Comparison of ENCODE assay signal across 8 cellular contexts in the genomic region with DNA sequence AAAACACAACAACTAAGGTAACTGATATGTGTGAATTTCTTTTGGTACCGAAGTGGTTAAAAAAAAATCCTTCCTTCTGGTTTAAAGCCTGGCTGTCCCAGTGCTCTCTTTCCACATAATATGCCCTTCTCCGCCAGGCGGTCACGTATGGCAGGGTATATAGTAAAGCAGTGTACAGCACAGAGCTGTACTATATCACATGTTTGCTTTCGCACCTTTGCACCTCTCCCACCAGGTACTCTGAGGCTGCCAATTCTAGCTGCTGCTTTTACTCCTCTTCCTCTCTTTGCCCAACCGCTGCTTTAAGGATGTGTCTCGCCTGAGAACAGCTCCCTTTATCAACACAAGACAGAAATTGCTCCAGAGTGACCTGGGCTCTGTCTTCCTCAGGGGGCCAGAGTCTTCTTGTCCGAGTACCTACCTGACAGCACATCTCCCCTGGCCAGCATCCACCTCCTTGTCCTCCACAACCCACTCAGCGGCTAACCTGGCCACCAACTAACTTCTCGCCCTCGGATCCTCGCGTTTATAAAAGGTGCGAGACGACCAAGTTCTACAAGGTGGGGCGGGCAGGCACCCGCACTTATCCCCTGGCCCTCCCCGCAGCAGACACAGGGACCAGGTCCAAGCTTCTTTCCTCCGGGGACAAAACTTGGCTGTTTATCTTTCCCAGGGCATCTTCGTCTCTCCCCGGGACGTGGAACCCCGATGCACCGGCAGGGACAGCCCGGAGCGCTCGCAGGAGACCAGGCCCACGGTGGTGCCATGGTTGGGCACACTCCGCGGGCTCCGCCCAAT. TPM values are rescaled to one million over a fixed set of nuclear protein-coding genes. Genes with fewer than 3 reads are reported as not detected.
A peak's percentile ranks its signal among the peaks of the same experiment; 100 is the strongest.
DNase-seq lines count a peak whose midpoint lies in the region; ATAC-seq, FAIRE-seq and TF ChIP-seq lines count a peak whose summit lies in the region.

No MANE protein-coding gene starts in this region.

- 21% methylated on average over 31 of the region's 31 CpGs for WGBS in liver
- WGBS in small intestine, 3 donors, result 18 to 21% (median 19%) methylated on average over 31 of the region's 31 CpGs

- peaks cover 13% of the 10 kb centered on the region for H3K27me3 ChIP-seq in astrocyte (ENCODE audit: insufficient read depth, low read length)
- H3K27me3 ChIP-seq in liver (ENCODE audit: control insufficient read depth in 4 of 4, insufficient read depth in 4 of 4, low read length in 3 of 4), result peaks cover 0 to 7% (median 1%) of the 10 kb centered on the region in 4 donors
- H3K27me3 ChIP-seq in thoracic aorta (replicated peaks; ENCODE audit: insufficient read depth), result no peaks in the 10 kb centered on the region
- peaks cover 7 to 8% of the 10 kb centered on the region in 2 donors for H3K27me3 ChIP-seq in small intestine (ENCODE audit: control insufficient read depth in 2 of 2, insufficient read depth in 2 of 2, low read length in 2 of 2)

- peak overlapping the region; percentile 66 for H3K4me3 Mint-ChIP-seq in activated T-cell treated with anti-CD3 and anti-CD28 coated beads, Interleukin-2, amount 50 U/mL, for 24 hours
- H3K4me3 Mint-ChIP-seq in astrocyte (ENCODE audit: unreplicated experiment), result peak overlapping the region; percentile 83

- H2AFZ ChIP-seq in astrocyte (ENCODE audit: low read depth, low read length), result peak overlapping the region; percentile 93

- peaks cover 7% of the 10 kb centered on the region for H3K4me1 ChIP-seq in astrocyte (ENCODE audit: insufficient read depth, low read length)
- H3K4me1 ChIP-seq in liver (ENCODE audit: control insufficient read depth in 4 of 4, insufficient read depth in 4 of 4, low read length in 3 of 4), result peaks cover 11 to 22% (median 17%) of the 10 kb centered on the region in 4 donors
- H3K4me1 ChIP-seq in thoracic aorta (ENCODE audit: control insufficient read depth in 1 of 2, low read depth in 2 of 2), result peaks cover 6 to 8% of the 10 kb centered on the region in 2 donors
- no peaks in the 10 kb centered on the region for H3K4me1 ChIP-seq in small intestine (ENCODE audit: control insufficient read depth in 2 of 2, insufficient read depth in 1 of 2, low read depth in 1 of 2, low read length in 1 of 2)

- H3K36me3 ChIP-seq in astrocyte (ENCODE audit: insufficient read depth, low read length) (no peaks in the 10 kb centered on the region), liver (ENCODE audit: control insufficient read depth in 4 of 4, insufficient read depth in 3 of 4, low read depth in 1 of 4, low read length in 3 of 4) (no peaks in the 10 kb centered on the region), thoracic aorta (no peaks in the 10 kb centered on the region), small intestine (ENCODE audit: control insufficient read depth in 2 of 2, insufficient read depth in 2 of 2, low read length in 2 of 2) (no peaks in the 10 kb centered on the region)

- H3K9me3 Mint-ChIP-seq in activated T-cell treated with anti-CD3 and anti-CD28 coated beads, Interleukin-2, amount 50 U/mL, for 24 hours, result no peaks in the 10 kb centered on the region
- H3K9me3 Mint-ChIP-seq in astrocyte (ENCODE audit: unreplicated experiment), result no peaks in the 10 kb centered on the region

- H3K27me3 Mint-ChIP-seq in activated T-cell treated with anti-CD3 and anti-CD28 coated beads, Interleukin-2, amount 50 U/mL, for 24 hours, result peaks cover 76% of the 10 kb centered on the region
- peaks cover 15% of the 10 kb centered on the region for H3K27me3 Mint-ChIP-seq in astrocyte (ENCODE audit: low read depth, unreplicated experiment)

- ATAC-seq in thoracic aorta (ENCODE audit: insufficient number of reproducible peaks, low FRiP score, low read depth) (no peak), HG03175 (IDR thresholded peaks at IDR 0.05; ENCODE audit: unreplicated experiment) (no peak)

- H3K36me3 Mint-ChIP-seq in activated T-cell treated with anti-CD3 and anti-CD28 coated beads, Interleukin-2, amount 50 U/mL, for 24 hours (ENCODE audit: low read depth), result no peaks in the 10 kb centered on the region
- no peaks in the 10 kb centered on the region for H3K36me3 Mint-ChIP-seq in astrocyte (ENCODE audit: low read depth, unreplicated experiment)

- TF ChIP-seq CTCF in astrocyte (IDR thresholded peaks at IDR 0.05; ENCODE audit: insufficient read depth, low read depth, low read length) (no peak), liver (IDR thresholded peaks at IDR 0.05; ENCODE audit: low read depth, low read length, missing input control) (no peak), thoracic aorta (IDR thresholded peaks at IDR 0.05) (no peak)

- H3K4me3 ChIP-seq in astrocyte (ENCODE audit: insufficient read depth, low read depth, low read length) (peak overlapping the region; percentile 70), liver (ENCODE audit: low read depth in 1 of 3, low read length in 3 of 3) (peak overlapping the region in 2 of 3 donors; percentile 50 to 66), thoracic aorta (peak overlapping the region; percentile 80), small intestine (ENCODE audit: low read depth in 1 of 2, low read length in 2 of 2) (peak overlapping the region in 1 of 2 donors; percentile 11)

- H3K4me2 ChIP-seq in astrocyte (ENCODE audit: low read length), result peak overlapping the region; percentile 96

- H3K4me1 Mint-ChIP-seq in activated T-cell treated with anti-CD3 and anti-CD28 coated beads, Interleukin-2, amount 50 U/mL, for 24 hours (ENCODE audit: low read depth), result peaks cover 24% of the 10 kb centered on the region
- H3K4me1 Mint-ChIP-seq in astrocyte (ENCODE audit: low read depth, unreplicated experiment), result peaks cover 16% of the 10 kb centered on the region

- no peak for TF ChIP-seq RAD21 in liver (IDR thresholded peaks at IDR 0.05)

- no peaks in the 10 kb centered on the region for H3K79me2 ChIP-seq in astrocyte (ENCODE audit: insufficient read depth, low read length)

- H3K27ac Mint-ChIP-seq in activated T-cell treated with anti-CD3 and anti-CD28 coated beads, Interleukin-2, amount 50 U/mL, for 24 hours, result peak overlapping the region; percentile 15
- peak overlapping the region; percentile 67 for H3K27ac Mint-ChIP-seq in astrocyte (ENCODE audit: unreplicated experiment)

- DNase-seq in activated T-cell treated with anti-CD3 and anti-CD28 coated beads, Interleukin-2, amount 50 U/mL, for 24 hours, result no peak
- DNase-seq in activated T-cell treated with anti-CD3 and anti-CD28 coated beads for 4 hours (no peak), astrocyte (ENCODE audit: low read depth) (no peak), thoracic aorta (ENCODE audit: low spot score) (no peak), NCI-H2107 treated with DMSO at 0.1 percent for 48 hours (lab: John Stamatoyannopoulos, UW; ENCODE audit: unreplicated experiment) (no peak), small intestine (no peak)

- H3K9ac ChIP-seq in astrocyte (ENCODE audit: low read length) (peak overlapping the region; percentile 62), liver (ENCODE audit: low read depth in 1 of 2, low read length in 2 of 2) (no peak overlapping the region)

- no peaks in the 10 kb centered on the region for H4K20me1 ChIP-seq in astrocyte (ENCODE audit: insufficient read depth, low read length)

- H3K9me3 ChIP-seq in astrocyte (ENCODE audit: insufficient read depth, low read depth, low read length) (no peaks in the 10 kb centered on the region), liver (ENCODE audit: control insufficient read depth in 4 of 4, low read length in 3 of 4) (no peaks in the 10 kb centered on the region), thoracic aorta (no peaks in the 10 kb centered on the region), small intestine (ENCODE audit: control insufficient read depth, low read depth) (no peaks in the 10 kb centered on the region)

- FAIRE-seq in astrocyte (lab: Jason Lieb, UNC), result no peak
- no peak for FAIRE-seq in small intestine (lab: Jason Lieb, UNC)

- H3K27ac ChIP-seq in astrocyte (ENCODE audit: low read depth, low read length), result no peak overlapping the region
- no peak overlapping the region for H3K27ac ChIP-seq in liver (ENCODE audit: low read depth in 1 of 2, low read length in 2 of 2)
- H3K27ac ChIP-seq in thoracic aorta, result no peak overlapping the region
- H3K27ac ChIP-seq in small intestine (ENCODE audit: low read depth in 1 of 2, low read length in 1 of 2), result no peak overlapping the region

TF ChIP-seq in liver, 16 proteins besides CTCF, POLR2A, EP300 and RAD21 (continues in another document):
- TF ChIP-seq, protein P1, sequence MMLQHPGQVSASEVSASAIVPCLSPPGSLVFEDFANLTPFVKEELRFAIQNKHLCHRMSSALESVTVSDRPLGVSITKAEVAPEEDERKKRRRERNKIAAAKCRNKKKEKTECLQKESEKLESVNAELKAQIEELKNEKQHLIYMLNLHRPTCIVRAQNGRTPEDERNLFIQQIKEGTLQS (IDR thresholded peaks at IDR 0.05), result no peak
- TF ChIP-seq, protein P2, sequence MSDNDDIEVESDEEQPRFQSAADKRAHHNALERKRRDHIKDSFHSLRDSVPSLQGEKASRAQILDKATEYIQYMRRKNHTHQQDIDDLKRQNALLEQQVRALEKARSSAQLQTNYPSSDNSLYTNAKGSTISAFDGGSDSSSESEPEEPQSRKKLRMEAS (IDR thresholded peaks at IDR 0.05), result no peak
- no peak for TF ChIP-seq GABPA (IDR thresholded peaks at IDR 0.05 in 1 of 2, conservative IDR thresholded peaks at IDR 0.05 in 1 of 2)
- no peak for TF ChIP-seq FOXA2 (IDR thresholded peaks at IDR 0.05)
- no peak for TF ChIP-seq RXRA (IDR thresholded peaks at IDR 0.05)
- TF ChIP-seq, protein P3, sequence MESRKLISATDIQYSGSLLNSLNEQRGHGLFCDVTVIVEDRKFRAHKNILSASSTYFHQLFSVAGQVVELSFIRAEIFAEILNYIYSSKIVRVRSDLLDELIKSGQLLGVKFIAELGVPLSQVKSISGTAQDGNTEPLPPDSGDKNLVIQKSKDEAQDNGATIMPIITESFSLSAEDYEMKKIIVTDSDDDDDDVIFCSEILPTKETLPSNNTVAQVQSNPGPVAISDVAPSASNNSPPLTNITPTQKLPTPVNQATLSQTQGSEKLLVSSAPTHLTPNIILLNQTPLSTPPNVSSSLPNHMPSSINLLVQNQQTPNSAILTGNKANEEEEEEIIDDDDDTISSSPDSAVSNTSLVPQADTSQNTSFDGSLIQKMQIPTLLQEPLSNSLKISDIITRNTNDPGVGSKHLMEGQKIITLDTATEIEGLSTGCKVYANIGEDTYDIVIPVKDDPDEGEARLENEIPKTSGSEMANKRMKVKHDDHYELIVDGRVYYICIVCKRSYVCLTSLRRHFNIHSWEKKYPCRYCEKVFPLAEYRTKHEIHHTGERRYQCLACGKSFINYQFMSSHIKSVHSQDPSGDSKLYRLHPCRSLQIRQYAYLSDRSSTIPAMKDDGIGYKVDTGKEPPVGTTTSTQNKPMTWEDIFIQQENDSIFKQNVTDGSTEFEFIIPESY (IDR thresholded peaks at IDR 0.05), result no peak
- no peak for TF ChIP-seq SP1 (IDR thresholded peaks at IDR 0.05)
- no peak for TF ChIP-seq YY1 (IDR thresholded peaks at IDR 0.05)

RNA-seq across cellular contexts. Expression of a gene that starts 1.6 kb away (rescaled TPM):
- total RNA-seq in astrocyte (5.4 and 5.8 TPM in 2 replicates), liver (under 1 TPM; 0.25 to 0.33 TPM), thoracic aorta (1 to 10 TPM; 2.6 to 5.8 TPM)
- polyA plus RNA-seq in liver (under 1 TPM; 0.06 to 0.18 TPM), small intestine (under 1 TPM in 1 of 3 donors, not detected in 2; 0.43 TPM)

RNA-seq across cellular contexts. Expression of a gene that starts 15.6 kb away (rescaled TPM):
- total RNA-seq in astrocyte (28.0 and 29.3 TPM in 2 replicates), liver (10 to 100 TPM; 16.9 to 21.8 TPM), thoracic aorta (10 to 100 TPM; 24.8 to 29.7 TPM)
- polyA plus RNA-seq in liver (10 to 100 TPM in 1 of 2 donors, 1 to 10 TPM in 1; 9.1 to 21.9 TPM), small intestine (10 to 100 TPM in 1 of 3 donors, 1 to 10 TPM in 2; 7.6 to 21.8 (median 8.9) TPM)
